ENCODE assay signal across 8 cellular contexts in genomic region chr17:39688475-39688835, GRCh38. TPM values are rescaled to one million over a fixed set of nuclear protein-coding genes. Genes with fewer than 3 reads are reported as not detected.
DNase-seq lines count a peak whose midpoint lies in the region; ATAC-seq and TF ChIP-seq lines count a peak whose summit lies in the region.

No MANE protein-coding gene starts in this region.

- H3F3A ChIP-seq in DOHH2 (ENCODE audit: control insufficient read depth, insufficient read depth) (peaks cover 9% of the 10 kb centered on the region), PC-3 (ENCODE audit: low read length, unreplicated experiment) (peaks cover 8% of the 10 kb centered on the region)

- peaks cover 3% of the 10 kb centered on the region; the same call in 1 of the 2 replicates for H3K79me2 ChIP-seq in DOHH2 (ENCODE audit: control insufficient read depth, low read length)
- no peaks in the 10 kb centered on the region for H3K79me2 ChIP-seq in PC-3 (ENCODE audit: low read length)
- no peaks in the 10 kb centered on the region for H3K79me2 ChIP-seq in parathyroid adenoma

- no peaks in the 10 kb centered on the region for H3K36me3 ChIP-seq in DOHH2 (ENCODE audit: control insufficient read depth, low read length)
- no peaks in the 10 kb centered on the region for H3K36me3 ChIP-seq in PC-3 (ENCODE audit: low read depth, low read length)
- H3K36me3 ChIP-seq in parathyroid adenoma (ENCODE audit: control insufficient read depth, insufficient read depth, low read length): no peaks in the 10 kb centered on the region

- peak overlapping the region; percentile 87 for H3K4me2 ChIP-seq in DOHH2 (ENCODE audit: low read length)
- peak overlapping the region; percentile 94 for H3K4me2 ChIP-seq in PC-3 (ENCODE audit: low read length)
- H3K4me2 ChIP-seq in parathyroid adenoma (ENCODE audit: low read length): peak overlapping the region; percentile 93

- H3K9ac ChIP-seq in PC-3 (ENCODE audit: low read length): peak overlapping the region; percentile 82
- no peak overlapping the region for H3K9ac ChIP-seq in parathyroid adenoma

- ATAC-seq in PC-3: no peak
- no peak for ATAC-seq in GM21381 (IDR thresholded peaks at IDR 0.05; ENCODE audit: unreplicated experiment)

- DNase-seq in PC-3 (no peak), erythroblast (lab: John Stamatoyannopoulos, UW) (peak; percentile 42 to 52), NCI-H1048 (lab: John Stamatoyannopoulos, UW) (no peak), T1000 (lab: John Stamatoyannopoulos, UW) (no peak), GOT3 (lab: John Stamatoyannopoulos, UW) (no peak)

- no TSS peak for BruUV-seq in PC-3 (replicated peaks; lab: Mats Ljungman, UMichigan)

- CTCF ChIA-PET in PC-3 (lab: Charles Lee): interaction anchor here (0.6 kb wide), 1 partner anchor 175 kb away, joined by 3 read pairs; no protein-coding TSS in a partner anchor

- H3K9me3 ChIP-seq in DOHH2 (ENCODE audit: control insufficient read depth, insufficient read depth, low read length) (no peaks in the 10 kb centered on the region), PC-3 (ENCODE audit: low read length) (no peaks in the 10 kb centered on the region), parathyroid adenoma (ENCODE audit: control insufficient read depth, low read length) (no peaks in the 10 kb centered on the region)

- H4K20me1 ChIP-seq in DOHH2 (ENCODE audit: control insufficient read depth, insufficient read depth, low read depth, low read length) (no peaks in the 10 kb centered on the region), PC-3 (ENCODE audit: low read length) (no peaks in the 10 kb centered on the region)

- H3K4me3 ChIP-seq in DOHH2 (ENCODE audit: low read length) (peak overlapping the region; percentile 80), PC-3 (ENCODE audit: low read length) (peak overlapping the region; percentile 86), parathyroid adenoma (ENCODE audit: low read depth, low read length) (peak overlapping the region; percentile 100)

- TF ChIP-seq CTCF in DOHH2 (IDR thresholded peaks at IDR 0.05; ENCODE audit: low read depth, low read length, poor library complexity, severe bottlenecking): no peak
- TF ChIP-seq CTCF in PC-3 (conservative IDR thresholded peaks at IDR 0.05; ENCODE audit: low read depth, low read length): no peak
- TF ChIP-seq CTCF in parathyroid adenoma (IDR thresholded peaks at IDR 0.05): no peak

- H3K27me3 ChIP-seq in DOHH2 (ENCODE audit: control insufficient read depth, low read length) (no peaks in the 10 kb centered on the region), PC-3 (ENCODE audit: low read length) (no peaks in the 10 kb centered on the region), parathyroid adenoma (ENCODE audit: control insufficient read depth, insufficient read depth, low read length) (no peaks in the 10 kb centered on the region)

- no peak for TF ChIP-seq POLR2A in erythroblast (IDR thresholded peaks at IDR 0.05; ENCODE audit: low read length)

- H2AFZ ChIP-seq in PC-3 (ENCODE audit: low read length) (peak overlapping the region; percentile 94), parathyroid adenoma (peak overlapping the region; percentile 98)

- intact Hi-C loops in PC-3 (cut with micrococcal nuclease): no loop called here

- H3K4me1 ChIP-seq in DOHH2 (ENCODE audit: control insufficient read depth, low read length): peaks cover 19% of the 10 kb centered on the region
- peaks cover 16% of the 10 kb centered on the region for H3K4me1 ChIP-seq in PC-3 (ENCODE audit: insufficient read depth, low read length)
- H3K4me1 ChIP-seq in parathyroid adenoma: peaks cover 8% of the 10 kb centered on the region

- POLR2A ChIA-PET in PC-3 (lab: Charles Lee; ENCODE audit: unreplicated experiment): interaction anchor here (1.0 kb wide), 2 partner anchors 15 to 30 kb away, joined by 3 to 5 read pairs; no protein-coding TSS in a partner anchor

- no peaks in the 10 kb centered on the region for H3K9me2 ChIP-seq in DOHH2 (replicated peaks; ENCODE audit: control insufficient read depth, low read length)
- no peaks in the 10 kb centered on the region for H3K9me2 ChIP-seq in PC-3 (replicated peaks; ENCODE audit: low read length)

- H3K27ac ChIP-seq in DOHH2 (ENCODE audit: low read depth, low read length): peak overlapping the region; percentile 74
- peak overlapping the region; percentile 83 for H3K27ac ChIP-seq in PC-3 (ENCODE audit: low read length)
- peak overlapping the region; percentile 97 for H3K27ac ChIP-seq in parathyroid adenoma

RNA-seq across cellular contexts. Expression of gene PGAP3, which starts 0.6 kb away (rescaled TPM):
- 5.9 and 10.3 TPM in 2 replicates for total RNA-seq in PC-3 (2014; rRNA removed)

RNA-seq across cellular contexts. Expression of gene ERBB2, which starts 11.4 kb away (rescaled TPM):
- total RNA-seq in PC-3 (2014; rRNA removed): 36.2 and 57.1 TPM in 2 replicates

RNA-seq across cellular contexts. Expression of gene PNMT, which starts 20.2 kb away (rescaled TPM):
- 1.2 and 1.4 TPM in 2 replicates for total RNA-seq in PC-3 (2014; rRNA removed)

RNA-seq across cellular contexts. Expression of gene TCAP, which starts 23.3 kb away (rescaled TPM):
- 0.12 and 0.51 TPM in 2 replicates for total RNA-seq in PC-3 (2014; rRNA removed)

RNA-seq across cellular contexts. Expression of gene MIEN1, which starts 41.9 kb away (rescaled TPM):
- total RNA-seq in PC-3 (2014; rRNA removed): 52.0 and 57.8 TPM in 2 replicates

Comparison
In these comparisons a context has a peak if more than half of its experiments do, and no peak if none do; other contexts are left out.
1. DNase-seq: peak in erythroblast (2 of 2); none in PC-3 (single experiment), NCI-H1048 (single experiment), T1000 (single experiment) and GOT3 (single experiment).
2. Peak in every context shown above with its lines, with median percentiles within 50 percentile points of each other: H3K27ac ChIP-seq, H3K4me2 ChIP-seq and H3K4me3 ChIP-seq.